Comparison of ENCODE assay signal across 7 cellular contexts in genomic region chr17:50300824-50301223, GRCh38. TPM values are rescaled to one million over a fixed set of nuclear protein-coding genes. Genes with fewer than 3 reads are reported as not detected.
"Had no signal": no experiment of that assay in that cellular context is flagged by ENCODE, and none has a peak within 500 bp of the region (broad histone marks: within the 10 kb centered on the region; RNA-seq: fewer than 3 reads in every experiment).

No MANE protein-coding gene starts in this region.

RNA-seq across cellular contexts. Expression of gene TMEM92, which starts 26.6 kb away (rescaled TPM):
- total RNA-seq: activated B cell treated with CpG ODN at 0.5 μM for 24 hours; activated CD8-positive, alpha-beta memory T cell treated with anti-CD3 and anti-CD28 coated beads for 36 hours; activated CD8-positive, alpha-beta T cell treated with anti-CD3 and anti-CD28 coated beads, Interleukin-2, amount 10 ng/mL, durations not matched to agents 7 days and 5 days; body of pancreas; dermis microvascular lymphatic vessel endothelial cell; frontal cortex; T-cell had no signal
